13 cellular contexts compared by ENCODE assay signal in genomic region chr10:133577037-133577436, GRCh38. TPM values are rescaled to one million over a fixed set of nuclear protein-coding genes. Genes with fewer than 3 reads are reported as not detected.
DNase-seq lines count a peak whose midpoint lies in the region; ATAC-seq and TF ChIP-seq lines count a peak whose summit lies in the region.
"Not testable (repeated sequence)": the region's sequence is repeated elsewhere in the genome, so short reads cannot be mapped to it uniquely, and the experiment has no call there.
"Had no signal": no experiment of that assay in that cellular context is flagged by ENCODE, and none has a peak within 500 bp of the region (broad histone marks: within the 10 kb centered on the region; RNA-seq: fewer than 3 reads in every experiment).

No MANE protein-coding gene starts in this region.

- not testable (repeated sequence) for H3K36me3 ChIP-seq in GM23338 (ENCODE audit: insufficient read depth); mucosa of descending colon (ENCODE audit: low read depth); upper lobe of right lung

- H4K20me1 ChIP-seq in GM23338 (replicated peaks; ENCODE audit: insufficient read depth) = not testable (repeated sequence)

- H3K27me3 Mint-ChIP-seq in GM23338 (ENCODE audit: insufficient read depth, low read depth, poor library complexity); stimulated activated naive CD8-positive, alpha-beta T cell treated with anti-CD3 and anti-CD28 coated beads, Interleukin-15, amount 100 ng/mL, for 72 hours: not testable (repeated sequence)

- not testable (repeated sequence) for H3K9me2 ChIP-seq in GM23338 (ENCODE audit: insufficient read depth)

- not testable (repeated sequence) for H3K27ac ChIP-seq in GM23338 (ENCODE audit: low read depth); upper lobe of right lung

- peak; percentile 48 for ATAC-seq in GM23338
- ATAC-seq in SK-N-SH treated with all-trans-retinoic acid at 6 μM for 48 hours = peak; percentile 25; the same call in 2 of the 3 replicates
- ATAC-seq in Right ventricle myocardium inferior = peak; percentile 31
- peak; percentile 10 for ATAC-seq in left lobe of liver
- peak; percentile 21 for ATAC-seq in mucosa of descending colon
- ATAC-seq in stimulated activated naive CD8-positive, alpha-beta T cell treated with anti-CD3 and anti-CD28 coated beads, Interleukin-15, amount 100 ng/mL, for 72 hours = peak; percentile 57
- peak; percentile 49 for ATAC-seq in upper lobe of right lung

- TF ChIP-seq CTCF in GM23338 (conservative IDR thresholded peaks at IDR 0.05; ENCODE audit: low read depth in 2 of 2); mucosa of descending colon (IDR thresholded peaks at IDR 0.05); upper lobe of right lung (IDR thresholded peaks at IDR 0.05): not testable (repeated sequence)

- not testable (repeated sequence) for H3K79me2 ChIP-seq in GM23338 (replicated peaks; ENCODE audit: insufficient read depth)

- not testable (repeated sequence) for H3K36me3 Mint-ChIP-seq in GM23338 (ENCODE audit: low read depth)

- not testable (repeated sequence) for H3K27ac Mint-ChIP-seq in GM23338; stimulated activated naive CD8-positive, alpha-beta T cell treated with anti-CD3 and anti-CD28 coated beads, Interleukin-15, amount 100 ng/mL, for 72 hours

- H3K4me3 ChIP-seq in GM23338, mucosa of descending colon, upper lobe of right lung: not testable (repeated sequence)

- peaks cover 44% of the 10 kb centered on the region for H3K9me3 Mint-ChIP-seq in GM23338
- H3K9me3 Mint-ChIP-seq in stimulated activated naive CD8-positive, alpha-beta T cell treated with anti-CD3 and anti-CD28 coated beads, Interleukin-15, amount 100 ng/mL, for 72 hours = peaks cover 10 to 18% of the 10 kb centered on the region in 2 donors

- H3K4me1 ChIP-seq in GM23338 (ENCODE audit: insufficient read depth); mucosa of descending colon (ENCODE audit: low read depth); upper lobe of right lung: not testable (repeated sequence)

- not testable (repeated sequence) for H3K27me3 ChIP-seq in GM23338 (ENCODE audit: insufficient read depth); upper lobe of right lung

- intact Hi-C loops in Right ventricle myocardium inferior (cut with DNase I); upper lobe of right lung (cut with DNase I): not testable (repeated sequence)
- intact Hi-C loops in mucosa of descending colon (cut with DNase I, micrococcal nuclease) = loop anchor here in 1 of 2 donors (10.0 kb wide), 1 partner anchor 152 kb away; the partner anchor contains the start of gene SPRN

- not testable (repeated sequence) for H2AFZ ChIP-seq in GM23338

- not testable (repeated sequence) for H3K9me3 ChIP-seq in mucosa of descending colon
- H3K9me3 ChIP-seq in upper lobe of right lung = peaks cover 11% of the 10 kb centered on the region

- not testable (repeated sequence) for H3F3A ChIP-seq in GM23338 (replicated peaks; ENCODE audit: low read depth)

- not testable (repeated sequence) for H3K4me3 Mint-ChIP-seq in GM23338; stimulated activated naive CD8-positive, alpha-beta T cell treated with anti-CD3 and anti-CD28 coated beads, Interleukin-15, amount 100 ng/mL, for 72 hours

- not testable (repeated sequence) for DNase-seq in GM23338 (ENCODE audit: low spot score); Right ventricle myocardium inferior (ENCODE audit: missing footprints); left lobe of liver (ENCODE audit: low spot score); mucosa of descending colon; stimulated activated naive CD8-positive, alpha-beta T cell treated with anti-CD3 and anti-CD28 coated beads, Interleukin-15, amount 100 ng/mL, for 72 hours; upper lobe of right lung

- not testable (repeated sequence) for H3K4me1 Mint-ChIP-seq in GM23338; stimulated activated naive CD8-positive, alpha-beta T cell treated with anti-CD3 and anti-CD28 coated beads, Interleukin-15, amount 100 ng/mL, for 72 hours

- H3K4me2 ChIP-seq in GM23338 = not testable (repeated sequence)

RNA-seq across cellular contexts. Expression of gene SYCE1, which starts 11.7 kb away (rescaled TPM):
- not detected in 2 replicates for total RNA-seq in GM23338 (2014; rRNA removed; shearing (Covaris generic))
- polyA plus RNA-seq in GM23338 (2016; fragmentation: Nextera tagmentation; extraction: Ambion mirVana) = 0.38 and 0.53 TPM in 2 replicates
- total RNA-seq in Right ventricle myocardium inferior (0.35 TPM), left lobe of liver (2.4 TPM), mucosa of descending colon (under 1 TPM in 2 of 3 donors, not detected in 1; 0.20 to 0.51 TPM), upper lobe of right lung (0.87 TPM)
- total RNA-seq: A673 had no signal
- polyA plus RNA-seq: AG04450, CD14-positive monocyte had no signal

RNA-seq across cellular contexts. Expression of gene FRG2B, which starts 49.6 kb away (rescaled TPM):
- total RNA-seq in GM23338 (2014; rRNA removed; shearing (Covaris generic)) = not detected in 2 replicates
- not detected in 2 replicates for polyA plus RNA-seq in GM23338 (2016; fragmentation: Nextera tagmentation; extraction: Ambion mirVana)
- total RNA-seq in Right ventricle myocardium inferior (not detected), left lobe of liver (not detected), mucosa of descending colon (not detected), upper lobe of right lung (not detected)
- total RNA-seq: A673; CD4-positive, alpha-beta memory T cell; CD4-positive, CD25-positive, alpha-beta regulatory T cell had no signal
- polyA plus RNA-seq: AG04450; CD14-positive monocyte; CD4-positive, alpha-beta memory T cell; CD4-positive, CD25-positive, alpha-beta regulatory T cell; CD8-positive, alpha-beta memory T cell had no signal

RNA-seq across cellular contexts. Expression of gene CYP2E1, which starts 49.9 kb away (rescaled TPM):
- total RNA-seq in GM23338 (2014; rRNA removed; shearing (Covaris generic)) = 0.74 and 2.2 TPM in 2 replicates
- 0.97 and 1.4 TPM in 2 replicates for polyA plus RNA-seq in GM23338 (2016; fragmentation: Nextera tagmentation; extraction: Ambion mirVana)
- total RNA-seq in Right ventricle myocardium inferior (0.89 TPM), left lobe of liver (3,844 TPM), mucosa of descending colon (1 to 10 TPM in 1 of 3 donors, under 1 TPM in 2; 0.70 to 2.5 (median 0.90) TPM), upper lobe of right lung (2.1 TPM)
- polyA plus RNA-seq: CD14-positive monocyte had no signal

Comparison
In these comparisons a context has a peak if more than half of its experiments do, and no peak if none do; other contexts are left out.
1. RNA of gene CYP2E1, which starts 49.9 kb away (total RNA-seq): 3,844 TPM in left lobe of liver (single experiment); 0.74 to 2.2 TPM in GM23338, 2.1 TPM in upper lobe of right lung (single experiment), 0.70 to 2.5 TPM in mucosa of descending colon and 0.89 TPM in Right ventricle myocardium inferior (single experiment); every median in the first group is over 1,000 times any median in the second.
2. Peak in every context shown above with its lines, with median percentiles within 50 percentile points of each other: ATAC-seq.